8 cellular contexts compared by ENCODE assay signal in genomic region chr17:8326591-8327583, GRCh38. TPM values are rescaled to one million over a fixed set of nuclear protein-coding genes. Genes with fewer than 3 reads are reported as not detected.
DNase-seq lines count a peak whose midpoint lies in the region; ATAC-seq and TF ChIP-seq lines count a peak whose summit lies in the region.

No MANE protein-coding gene starts in this region.

- H3K27ac ChIP-seq in lower lobe of right lung = peak overlapping the region; percentile 78
- peak overlapping the region in 4 of 5 donors; percentile 64 to 76 (median 69) for H3K27ac ChIP-seq in stomach

- 4 to 13% (median 5%) methylated on average over 27 to 66 of the region's 66 CpGs for WGBS in stomach, 5 donors

- TF ChIP-seq POLR2A in stomach (IDR thresholded peaks at IDR 0.05) = no peak

- in situ Hi-C loops in GM13977 (cut with MboI; ENCODE audit: low pct_unique_long_range_greater_than_20kb, low sequenced_read_pairs, unreplicated experiment) = no loop called here

- no peaks in the 10 kb centered on the region for H3K36me3 ChIP-seq in lower lobe of right lung
- no peaks in the 10 kb centered on the region for H3K36me3 ChIP-seq in stomach

- H3K9me3 ChIP-seq in lower lobe of right lung = no peaks in the 10 kb centered on the region
- H3K9me3 ChIP-seq in stomach = no peaks in the 10 kb centered on the region

- ATAC-seq in SK-N-SH treated with all-trans-retinoic acid at 6 μM for 48 hours (peak; percentile 71), lower lobe of right lung (peak; percentile 72 to 74), HG02678 (IDR thresholded peaks at IDR 0.05; ENCODE audit: unreplicated experiment) (no peak), GM21717 (IDR thresholded peaks at IDR 0.05; ENCODE audit: unreplicated experiment) (no peak)

- TF ChIP-seq CTCF in GM13977 (IDR thresholded peaks at IDR 0.05; ENCODE audit: extremely low read depth, insufficient read depth, missing control alignments) (no peak), lower lobe of right lung (IDR thresholded peaks at IDR 0.05) (no peak), stomach (IDR thresholded peaks at IDR 0.05) (no peak)

- H3K27me3 ChIP-seq in lower lobe of right lung (ENCODE audit: low read depth) = peaks cover 16% of the 10 kb centered on the region
- H3K27me3 ChIP-seq in stomach = peaks cover 0 to 38% (median 9%) of the 10 kb centered on the region in 3 donors

- H3K4me3 ChIP-seq in lower lobe of right lung (peak overlapping the region; percentile 64), stomach (peak overlapping the region; percentile 50 to 57 (median 54))

- no peak for TF ChIP-seq EP300 in stomach (IDR thresholded peaks at IDR 0.05)

- intact Hi-C loops in lower lobe of right lung (cut with DNase I) = no loop called here
- intact Hi-C loops in stomach (cut with DNase I; ENCODE audit: low total_unique reads) = no loop called here

- peaks cover 30% of the 10 kb centered on the region for H3K4me1 ChIP-seq in lower lobe of right lung
- H3K4me1 ChIP-seq in stomach = peaks cover 14 to 17% (median 15%) of the 10 kb centered on the region in 4 donors

- DNase-seq in GM13977 (ENCODE audit: low spot score) = peak; percentile 56
- DNase-seq in dermis blood vessel endothelial cell = peak; percentile 65
- no peak for DNase-seq in lower lobe of right lung
- DNase-seq in stomach = peak; percentile 37
- DNase-seq in NCI-H1694 (lab: John Stamatoyannopoulos, UW) = no peak

TF ChIP-seq in SK-N-SH treated with all-trans-retinoic acid at 6 μM for 48 hours, 23 proteins besides CTCF, POLR2A, EP300 and RAD21:
- TF ChIP-seq RARB (CRISPR knock-in tag; IDR thresholded peaks at IDR 0.05) (no peak), ARNTL (CRISPR knock-in tag; IDR thresholded peaks at IDR 0.05; ENCODE audit: borderline replicate concordance, low read depth) (no peak), ISL1 (CRISPR knock-in tag; IDR thresholded peaks at IDR 0.05) (no peak), ZNF8 (CRISPR knock-in tag; IDR thresholded peaks at IDR 0.05) (no peak)
- TF ChIP-seq, protein P1, sequence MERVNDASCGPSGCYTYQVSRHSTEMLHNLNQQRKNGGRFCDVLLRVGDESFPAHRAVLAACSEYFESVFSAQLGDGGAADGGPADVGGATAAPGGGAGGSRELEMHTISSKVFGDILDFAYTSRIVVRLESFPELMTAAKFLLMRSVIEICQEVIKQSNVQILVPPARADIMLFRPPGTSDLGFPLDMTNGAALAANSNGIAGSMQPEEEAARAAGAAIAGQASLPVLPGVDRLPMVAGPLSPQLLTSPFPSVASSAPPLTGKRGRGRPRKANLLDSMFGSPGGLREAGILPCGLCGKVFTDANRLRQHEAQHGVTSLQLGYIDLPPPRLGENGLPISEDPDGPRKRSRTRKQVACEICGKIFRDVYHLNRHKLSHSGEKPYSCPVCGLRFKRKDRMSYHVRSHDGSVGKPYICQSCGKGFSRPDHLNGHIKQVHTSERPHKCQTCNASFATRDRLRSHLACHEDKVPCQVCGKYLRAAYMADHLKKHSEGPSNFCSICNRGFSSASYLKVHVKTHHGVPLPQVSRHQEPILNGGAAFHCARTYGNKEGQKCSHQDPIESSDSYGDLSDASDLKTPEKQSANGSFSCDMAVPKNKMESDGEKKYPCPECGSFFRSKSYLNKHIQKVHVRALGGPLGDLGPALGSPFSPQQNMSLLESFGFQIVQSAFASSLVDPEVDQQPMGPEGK (CRISPR knock-in tag; IDR thresholded peaks at IDR 0.05; ENCODE audit: borderline replicate concordance) = no peak

RNA-seq across cellular contexts. Expression of gene ODF4, which starts 12.8 kb away (rescaled TPM):
- total RNA-seq in dermis blood vessel endothelial cell = not detected in 2 replicates
- total RNA-seq in lower lobe of right lung = not detected
- total RNA-seq in stomach = not detected
- polyA plus RNA-seq in stomach = not detected

RNA-seq across cellular contexts. Expression of gene ARHGEF15, which starts 16.8 kb away (rescaled TPM):
- total RNA-seq in dermis blood vessel endothelial cell (24.7 and 30.6 TPM in 2 replicates), lower lobe of right lung (30.3 TPM), stomach (100 to 1,000 TPM in 1 of 5 donors, 10 to 100 TPM in 2, 1 to 10 TPM in 2; 2.4 to 263 (median 11.0) TPM)
- polyA plus RNA-seq in stomach = 1 to 10 TPM; 2.8 to 5.7 (median 3.8) TPM

RNA-seq across cellular contexts. Expression of gene SLC25A35, which starts 31.7 kb away (rescaled TPM):
- total RNA-seq in dermis blood vessel endothelial cell (0.51 and 0.84 TPM in 2 replicates), lower lobe of right lung (7.7 TPM), stomach (10 to 100 TPM in 1 of 5 donors, 1 to 10 TPM in 2, under 1 TPM in 1, not detected in 1; 0.55 to 25.9 (median 4.8) TPM)
- polyA plus RNA-seq in stomach = 1 to 10 TPM; 4.0 to 7.3 (median 4.4) TPM

RNA-seq across cellular contexts. Expression of gene RANGRF, which starts 38.4 kb away (rescaled TPM):
- total RNA-seq in dermis blood vessel endothelial cell = 9.5 and 13.4 TPM in 2 replicates
- 24.6 TPM for total RNA-seq in lower lobe of right lung
- total RNA-seq in stomach = 10 to 100 TPM in 1 of 5 donors, 1 to 10 TPM in 3, not detected in 1; 2.9 to 25.4 (median 7.6) TPM
- 10 to 100 TPM; 48.5 to 59.2 (median 54.1) TPM for polyA plus RNA-seq in stomach

Comparison
In these comparisons a context has a peak if more than half of its experiments do, and no peak if none do; other contexts are left out.
1. DNase-seq: peak in GM13977 (single experiment), dermis blood vessel endothelial cell (single experiment) and stomach (single experiment); none in lower lobe of right lung (single experiment) and NCI-H1694 (single experiment).
2. ATAC-seq: peak in SK-N-SH treated with all-trans-retinoic acid at 6 μM for 48 hours (single experiment) and lower lobe of right lung (2 of 2); none in HG02678 (single experiment) and GM21717 (single experiment).